In the genomic region with DNA sequence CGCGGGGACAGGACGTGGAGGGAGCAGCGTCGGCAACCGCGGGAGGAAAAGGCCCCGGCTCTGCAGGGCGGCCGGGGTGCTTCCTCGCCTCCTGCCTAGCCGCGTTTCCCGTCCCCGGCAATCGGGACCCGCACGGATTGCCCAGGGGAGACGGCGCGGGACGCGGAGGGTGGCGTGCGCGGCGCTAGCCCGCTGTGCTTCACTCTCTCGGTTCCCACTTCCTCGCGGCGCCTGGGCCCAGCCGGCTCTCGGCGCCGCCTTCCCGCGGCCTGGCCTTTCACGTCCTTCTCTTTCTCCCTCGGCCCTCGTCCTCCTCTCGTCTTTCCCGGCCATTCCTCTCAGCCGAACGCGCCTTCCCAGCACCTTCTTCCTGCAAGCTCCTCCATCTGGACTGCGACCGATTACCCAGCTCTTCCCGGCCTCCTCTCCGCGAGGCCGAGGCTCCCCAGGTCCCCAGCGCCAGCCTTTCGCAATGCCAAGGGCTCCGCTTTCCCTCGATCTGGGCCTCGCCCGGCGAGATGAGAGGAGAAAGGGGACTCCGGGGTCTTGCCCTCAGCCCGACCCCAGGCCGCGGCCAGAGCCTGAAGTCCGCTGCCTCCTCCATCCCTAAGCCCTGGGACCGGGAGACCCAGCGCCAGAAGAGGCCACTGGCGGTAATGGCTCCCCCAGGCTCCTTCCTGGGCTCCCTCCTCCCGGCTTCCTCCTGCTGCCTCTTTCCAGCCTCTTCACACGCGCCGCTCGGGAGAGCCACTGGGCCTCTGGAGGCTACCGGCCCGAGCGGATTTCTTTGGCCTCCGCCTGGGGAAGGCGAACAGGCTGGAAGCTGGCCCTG, we compare ENCODE assay signal across 1 cellular context.
TF ChIP-seq lines count a peak whose summit lies in the region.

No MANE protein-coding gene starts in this region.

TF ChIP-seq in HepG2, 621 proteins besides CTCF, POLR2A, EP300 and RAD21 (continued from another document and continues in another):
- TF ChIP-seq, protein P1, sequence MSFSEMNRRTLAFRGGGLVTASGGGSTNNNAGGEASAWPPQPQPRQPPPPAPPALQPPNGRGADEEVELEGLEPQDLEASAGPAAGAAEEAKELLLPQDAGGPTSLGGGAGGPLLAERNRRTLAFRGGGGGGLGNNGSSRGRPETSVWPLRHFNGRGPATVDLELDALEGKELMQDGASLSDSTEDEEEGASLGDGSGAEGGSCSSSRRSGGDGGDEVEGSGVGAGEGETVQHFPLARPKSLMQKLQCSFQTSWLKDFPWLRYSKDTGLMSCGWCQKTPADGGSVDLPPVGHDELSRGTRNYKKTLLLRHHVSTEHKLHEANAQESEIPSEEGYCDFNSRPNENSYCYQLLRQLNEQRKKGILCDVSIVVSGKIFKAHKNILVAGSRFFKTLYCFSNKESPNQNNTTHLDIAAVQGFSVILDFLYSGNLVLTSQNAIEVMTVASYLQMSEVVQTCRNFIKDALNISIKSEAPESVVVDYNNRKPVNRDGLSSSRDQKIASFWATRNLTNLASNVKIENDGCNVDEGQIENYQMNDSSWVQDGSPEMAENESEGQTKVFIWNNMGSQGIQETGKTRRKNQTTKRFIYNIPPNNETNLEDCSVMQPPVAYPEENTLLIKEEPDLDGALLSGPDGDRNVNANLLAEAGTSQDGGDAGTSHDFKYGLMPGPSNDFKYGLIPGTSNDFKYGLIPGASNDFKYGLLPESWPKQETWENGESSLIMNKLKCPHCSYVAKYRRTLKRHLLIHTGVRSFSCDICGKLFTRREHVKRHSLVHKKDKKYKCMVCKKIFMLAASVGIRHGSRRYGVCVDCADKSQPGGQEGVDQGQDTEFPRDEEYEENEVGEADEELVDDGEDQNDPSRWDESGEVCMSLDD (CRISPR knock-in tag; IDR thresholded peaks at IDR 0.05; ENCODE audit: borderline replicate concordance): peak; percentile 87; the same call in 1 of the 2 replicates
- TF ChIP-seq ZNF589 (CRISPR knock-in tag; conservative IDR thresholded peaks at IDR 0.05): no peak
- no peak for TF ChIP-seq SIX1 (CRISPR knock-in tag; IDR thresholded peaks at IDR 0.05; ENCODE audit: borderline replicate concordance)
- TF ChIP-seq GATAD1 (CRISPR knock-in tag; IDR thresholded peaks at IDR 0.05): no peak; the same call in 1 of the 2 replicates
- TF ChIP-seq, protein P2, sequence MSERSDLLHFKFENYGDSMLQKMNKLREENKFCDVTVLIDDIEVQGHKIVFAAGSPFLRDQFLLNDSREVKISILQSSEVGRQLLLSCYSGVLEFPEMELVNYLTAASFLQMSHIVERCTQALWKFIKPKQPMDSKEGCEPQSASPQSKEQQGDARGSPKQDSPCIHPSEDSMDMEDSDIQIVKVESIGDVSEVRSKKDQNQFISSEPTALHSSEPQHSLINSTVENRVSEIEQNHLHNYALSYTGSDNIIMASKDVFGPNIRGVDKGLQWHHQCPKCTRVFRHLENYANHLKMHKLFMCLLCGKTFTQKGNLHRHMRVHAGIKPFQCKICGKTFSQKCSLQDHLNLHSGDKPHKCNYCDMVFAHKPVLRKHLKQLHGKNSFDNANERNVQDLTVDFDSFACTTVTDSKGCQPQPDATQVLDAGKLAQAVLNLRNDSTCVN (CRISPR knock-in tag; IDR thresholded peaks at IDR 0.05; ENCODE audit: borderline replicate concordance): no peak
- no peak for TF ChIP-seq ZNF326 (CRISPR knock-in tag; IDR thresholded peaks at IDR 0.05; ENCODE audit: borderline replicate concordance)
- TF ChIP-seq, protein P3, sequence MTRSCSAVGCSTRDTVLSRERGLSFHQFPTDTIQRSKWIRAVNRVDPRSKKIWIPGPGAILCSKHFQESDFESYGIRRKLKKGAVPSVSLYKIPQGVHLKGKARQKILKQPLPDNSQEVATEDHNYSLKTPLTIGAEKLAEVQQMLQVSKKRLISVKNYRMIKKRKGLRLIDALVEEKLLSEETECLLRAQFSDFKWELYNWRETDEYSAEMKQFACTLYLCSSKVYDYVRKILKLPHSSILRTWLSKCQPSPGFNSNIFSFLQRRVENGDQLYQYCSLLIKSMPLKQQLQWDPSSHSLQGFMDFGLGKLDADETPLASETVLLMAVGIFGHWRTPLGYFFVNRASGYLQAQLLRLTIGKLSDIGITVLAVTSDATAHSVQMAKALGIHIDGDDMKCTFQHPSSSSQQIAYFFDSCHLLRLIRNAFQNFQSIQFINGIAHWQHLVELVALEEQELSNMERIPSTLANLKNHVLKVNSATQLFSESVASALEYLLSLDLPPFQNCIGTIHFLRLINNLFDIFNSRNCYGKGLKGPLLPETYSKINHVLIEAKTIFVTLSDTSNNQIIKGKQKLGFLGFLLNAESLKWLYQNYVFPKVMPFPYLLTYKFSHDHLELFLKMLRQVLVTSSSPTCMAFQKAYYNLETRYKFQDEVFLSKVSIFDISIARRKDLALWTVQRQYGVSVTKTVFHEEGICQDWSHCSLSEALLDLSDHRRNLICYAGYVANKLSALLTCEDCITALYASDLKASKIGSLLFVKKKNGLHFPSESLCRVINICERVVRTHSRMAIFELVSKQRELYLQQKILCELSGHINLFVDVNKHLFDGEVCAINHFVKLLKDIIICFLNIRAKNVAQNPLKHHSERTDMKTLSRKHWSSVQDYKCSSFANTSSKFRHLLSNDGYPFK (CRISPR knock-in tag; IDR thresholded peaks at IDR 0.05; ENCODE audit: borderline replicate concordance): peak; percentile 76; the same call in 1 of the 2 replicates
- TF ChIP-seq POLR2G (IDR thresholded peaks at IDR 0.05; ENCODE audit: low read depth, low read length): peak; percentile 61; the same call in 1 of the 2 replicates
- peak; percentile 22; the same call in 1 of the 2 replicates for TF ChIP-seq ONECUT2 (CRISPR knock-in tag; IDR thresholded peaks at IDR 0.05)
- TF ChIP-seq HES4 (CRISPR knock-in tag; IDR thresholded peaks at IDR 0.05; ENCODE audit: borderline replicate concordance): peak; percentile 87
- TF ChIP-seq, protein P4, sequence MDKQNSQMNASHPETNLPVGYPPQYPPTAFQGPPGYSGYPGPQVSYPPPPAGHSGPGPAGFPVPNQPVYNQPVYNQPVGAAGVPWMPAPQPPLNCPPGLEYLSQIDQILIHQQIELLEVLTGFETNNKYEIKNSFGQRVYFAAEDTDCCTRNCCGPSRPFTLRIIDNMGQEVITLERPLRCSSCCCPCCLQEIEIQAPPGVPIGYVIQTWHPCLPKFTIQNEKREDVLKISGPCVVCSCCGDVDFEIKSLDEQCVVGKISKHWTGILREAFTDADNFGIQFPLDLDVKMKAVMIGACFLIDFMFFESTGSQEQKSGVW (CRISPR knock-in tag; IDR thresholded peaks at IDR 0.05; ENCODE audit: borderline replicate concordance): no peak
- TF ChIP-seq, protein P5, sequence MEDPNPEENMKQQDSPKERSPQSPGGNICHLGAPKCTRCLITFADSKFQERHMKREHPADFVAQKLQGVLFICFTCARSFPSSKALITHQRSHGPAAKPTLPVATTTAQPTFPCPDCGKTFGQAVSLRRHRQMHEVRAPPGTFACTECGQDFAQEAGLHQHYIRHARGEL (CRISPR knock-in tag; IDR thresholded peaks at IDR 0.05): no peak
- TF ChIP-seq EEA1 (CRISPR knock-in tag; IDR thresholded peaks at IDR 0.05; ENCODE audit: borderline replicate concordance): no peak
- no peak for TF ChIP-seq TGIF2 (CRISPR knock-in tag; IDR thresholded peaks at IDR 0.05)
- TF ChIP-seq, protein P6, sequence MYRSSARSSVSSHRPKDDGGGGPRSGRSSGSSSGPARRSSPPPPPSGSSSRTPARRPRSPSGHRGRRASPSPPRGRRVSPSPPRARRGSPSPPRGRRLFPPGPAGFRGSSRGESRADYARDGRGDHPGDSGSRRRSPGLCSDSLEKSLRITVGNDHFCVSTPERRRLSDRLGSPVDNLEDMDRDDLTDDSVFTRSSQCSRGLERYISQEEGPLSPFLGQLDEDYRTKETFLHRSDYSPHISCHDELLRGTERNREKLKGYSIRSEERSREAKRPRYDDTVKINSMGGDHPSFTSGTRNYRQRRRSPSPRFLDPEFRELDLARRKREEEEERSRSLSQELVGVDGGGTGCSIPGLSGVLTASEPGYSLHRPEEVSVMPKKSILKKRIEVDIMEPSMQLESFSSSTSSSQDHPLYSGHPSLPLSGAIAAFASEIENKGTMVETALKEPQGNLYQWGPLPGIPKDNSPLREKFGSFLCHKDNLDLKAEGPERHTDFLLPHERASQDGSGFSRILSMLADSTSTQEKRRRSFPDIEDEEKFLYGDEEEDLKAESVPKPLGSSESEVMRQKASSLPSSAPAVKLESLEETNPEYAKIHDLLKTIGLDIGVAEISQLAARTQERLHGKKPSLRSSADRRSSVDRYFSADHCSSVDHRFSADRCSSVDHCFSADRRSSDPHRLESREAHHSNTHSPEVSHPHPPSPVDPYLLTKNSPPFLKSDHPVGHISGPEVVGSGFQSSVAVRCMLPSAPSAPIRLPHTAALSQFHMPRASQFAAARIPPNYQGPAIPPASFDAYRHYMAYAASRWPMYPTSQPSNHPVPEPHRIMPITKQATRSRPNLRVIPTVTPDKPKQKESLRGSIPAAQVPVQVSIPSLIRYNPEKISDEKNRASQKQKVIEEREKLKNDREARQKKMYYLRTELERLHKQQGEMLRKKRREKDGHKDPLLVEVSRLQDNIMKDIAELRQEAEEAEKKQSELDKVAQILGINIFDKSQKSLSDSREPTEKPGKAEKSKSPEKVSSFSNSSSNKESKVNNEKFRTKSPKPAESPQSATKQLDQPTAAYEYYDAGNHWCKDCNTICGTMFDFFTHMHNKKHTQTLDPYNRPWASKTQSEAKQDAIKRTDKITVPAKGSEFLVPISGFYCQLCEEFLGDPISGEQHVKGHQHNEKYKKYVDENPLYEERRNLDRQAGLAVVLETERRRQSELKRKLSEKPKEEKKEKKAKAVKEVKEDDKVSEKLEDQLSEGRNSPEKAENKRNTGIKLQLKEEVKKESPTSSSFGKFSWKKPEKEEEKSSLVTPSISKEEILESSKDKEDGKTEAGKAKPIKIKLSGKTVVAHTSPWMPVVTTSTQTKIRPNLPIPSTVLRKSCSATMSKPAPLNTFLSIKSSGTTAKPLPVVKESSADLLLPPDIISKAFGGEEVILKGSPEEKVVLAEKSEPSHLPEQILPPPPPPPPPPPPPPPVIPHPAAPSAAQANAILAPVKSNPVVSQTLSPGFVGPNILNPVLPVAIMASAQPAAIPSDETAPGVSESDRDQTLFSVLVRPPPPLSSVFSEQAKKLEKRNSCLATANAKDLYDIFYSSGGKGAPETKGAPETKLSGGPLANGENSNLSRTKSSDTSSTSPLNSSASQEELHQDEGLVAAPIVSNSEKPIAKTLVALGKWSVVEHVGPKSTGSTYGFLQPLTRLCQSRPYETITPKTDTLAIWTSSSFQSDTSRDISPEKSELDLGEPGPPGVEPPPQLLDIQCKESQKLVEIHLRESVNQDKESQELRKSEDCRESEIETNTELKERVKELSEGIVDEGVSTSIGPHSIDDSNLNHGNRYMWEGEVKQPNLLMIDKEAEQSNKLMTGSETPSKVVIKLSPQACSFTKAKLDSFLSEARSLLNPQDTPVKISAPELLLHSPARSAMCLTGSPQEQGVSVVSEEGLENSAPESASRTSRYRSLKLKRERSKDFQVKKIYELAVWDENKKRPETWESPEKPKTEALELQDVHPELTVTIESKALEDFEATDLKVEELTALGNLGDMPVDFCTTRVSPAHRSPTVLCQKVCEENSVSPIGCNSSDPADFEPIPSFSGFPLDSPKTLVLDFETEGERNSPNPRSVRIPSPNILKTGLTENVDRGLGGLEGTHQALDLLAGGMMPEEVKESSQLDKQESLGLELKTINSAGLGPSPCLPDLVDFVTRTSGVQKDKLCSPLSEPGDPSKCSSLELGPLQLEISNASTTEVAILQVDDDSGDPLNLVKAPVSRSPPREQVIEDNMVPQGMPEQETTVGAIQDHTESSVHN (CRISPR knock-in tag; IDR thresholded peaks at IDR 0.05): no peak
- TF ChIP-seq ZNF260 (CRISPR knock-in tag; IDR thresholded peaks at IDR 0.05; ENCODE audit: borderline replicate concordance, low read depth): no peak
- TF ChIP-seq ZNF549 (CRISPR knock-in tag; IDR thresholded peaks at IDR 0.05): no peak
- TF ChIP-seq ZNF879 (CRISPR knock-in tag; IDR thresholded peaks at IDR 0.05): no peak; the same call in 1 of the 2 replicates
- TF ChIP-seq, protein P7, sequence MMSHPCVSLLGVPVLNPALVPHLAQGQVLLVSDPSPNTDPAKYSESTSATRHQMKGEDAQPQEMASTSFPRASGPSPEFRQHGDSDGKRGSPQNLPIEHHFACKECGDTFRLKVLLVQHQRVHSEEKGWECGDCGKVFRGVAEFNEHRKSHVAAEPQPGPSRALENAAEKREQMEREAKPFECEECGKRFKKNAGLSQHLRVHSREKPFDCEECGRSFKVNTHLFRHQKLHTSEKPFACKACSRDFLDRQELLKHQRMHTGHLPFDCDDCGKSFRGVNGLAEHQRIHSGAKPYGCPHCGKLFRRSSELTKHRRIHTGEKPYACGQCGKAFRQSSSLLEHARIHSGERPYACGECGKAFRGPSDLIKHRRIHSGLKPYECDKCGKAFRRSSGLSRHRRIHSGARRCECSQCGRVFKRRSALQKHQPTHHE (CRISPR knock-in tag; IDR thresholded peaks at IDR 0.05; ENCODE audit: borderline replicate concordance): peak; percentile 49; the same call in 1 of the 2 replicates
- TF ChIP-seq RBAK (CRISPR knock-in tag; IDR thresholded peaks at IDR 0.05): no peak
- TF ChIP-seq SNAI1 (CRISPR knock-in tag; IDR thresholded peaks at IDR 0.05; ENCODE audit: borderline replicate concordance): no peak
- no peak for TF ChIP-seq NBN (conservative IDR thresholded peaks at IDR 0.05)
- TF ChIP-seq, protein P8, sequence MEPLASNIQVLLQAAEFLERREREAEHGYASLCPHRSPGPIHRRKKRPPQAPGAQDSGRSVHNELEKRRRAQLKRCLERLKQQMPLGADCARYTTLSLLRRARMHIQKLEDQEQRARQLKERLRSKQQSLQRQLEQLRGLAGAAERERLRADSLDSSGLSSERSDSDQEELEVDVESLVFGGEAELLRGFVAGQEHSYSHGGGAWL (CRISPR knock-in tag; IDR thresholded peaks at IDR 0.05): peak; percentile 35; the same call in 1 of the 2 replicates
- TF ChIP-seq, protein P9, sequence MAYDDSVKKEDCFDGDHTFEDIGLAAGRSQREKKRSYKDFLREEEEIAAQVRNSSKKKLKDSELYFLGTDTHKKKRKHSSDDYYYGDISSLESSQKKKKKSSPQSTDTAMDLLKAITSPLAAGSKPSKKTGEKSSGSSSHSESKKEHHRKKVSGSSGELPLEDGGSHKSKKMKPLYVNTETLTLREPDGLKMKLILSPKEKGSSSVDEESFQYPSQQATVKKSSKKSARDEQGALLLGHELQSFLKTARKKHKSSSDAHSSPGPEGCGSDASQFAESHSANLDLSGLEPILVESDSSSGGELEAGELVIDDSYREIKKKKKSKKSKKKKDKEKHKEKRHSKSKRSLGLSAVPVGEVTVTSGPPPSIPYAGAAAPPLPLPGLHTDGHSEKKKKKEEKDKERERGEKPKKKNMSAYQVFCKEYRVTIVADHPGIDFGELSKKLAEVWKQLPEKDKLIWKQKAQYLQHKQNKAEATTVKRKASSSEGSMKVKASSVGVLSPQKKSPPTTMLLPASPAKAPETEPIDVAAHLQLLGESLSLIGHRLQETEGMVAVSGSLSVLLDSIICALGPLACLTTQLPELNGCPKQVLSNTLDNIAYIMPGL (CRISPR knock-in tag; IDR thresholded peaks at IDR 0.05; ENCODE audit: borderline replicate concordance in 1 of 2, low read depth in 1 of 2): peak; percentile 44 to 89; a peak in 3 of 4 replicates
- TF ChIP-seq, protein P10, sequence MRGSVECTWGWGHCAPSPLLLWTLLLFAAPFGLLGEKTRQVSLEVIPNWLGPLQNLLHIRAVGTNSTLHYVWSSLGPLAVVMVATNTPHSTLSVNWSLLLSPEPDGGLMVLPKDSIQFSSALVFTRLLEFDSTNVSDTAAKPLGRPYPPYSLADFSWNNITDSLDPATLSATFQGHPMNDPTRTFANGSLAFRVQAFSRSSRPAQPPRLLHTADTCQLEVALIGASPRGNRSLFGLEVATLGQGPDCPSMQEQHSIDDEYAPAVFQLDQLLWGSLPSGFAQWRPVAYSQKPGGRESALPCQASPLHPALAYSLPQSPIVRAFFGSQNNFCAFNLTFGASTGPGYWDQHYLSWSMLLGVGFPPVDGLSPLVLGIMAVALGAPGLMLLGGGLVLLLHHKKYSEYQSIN (CRISPR knock-in tag; IDR thresholded peaks at IDR 0.05; ENCODE audit: borderline replicate concordance): no peak
